In the genomic region with DNA sequence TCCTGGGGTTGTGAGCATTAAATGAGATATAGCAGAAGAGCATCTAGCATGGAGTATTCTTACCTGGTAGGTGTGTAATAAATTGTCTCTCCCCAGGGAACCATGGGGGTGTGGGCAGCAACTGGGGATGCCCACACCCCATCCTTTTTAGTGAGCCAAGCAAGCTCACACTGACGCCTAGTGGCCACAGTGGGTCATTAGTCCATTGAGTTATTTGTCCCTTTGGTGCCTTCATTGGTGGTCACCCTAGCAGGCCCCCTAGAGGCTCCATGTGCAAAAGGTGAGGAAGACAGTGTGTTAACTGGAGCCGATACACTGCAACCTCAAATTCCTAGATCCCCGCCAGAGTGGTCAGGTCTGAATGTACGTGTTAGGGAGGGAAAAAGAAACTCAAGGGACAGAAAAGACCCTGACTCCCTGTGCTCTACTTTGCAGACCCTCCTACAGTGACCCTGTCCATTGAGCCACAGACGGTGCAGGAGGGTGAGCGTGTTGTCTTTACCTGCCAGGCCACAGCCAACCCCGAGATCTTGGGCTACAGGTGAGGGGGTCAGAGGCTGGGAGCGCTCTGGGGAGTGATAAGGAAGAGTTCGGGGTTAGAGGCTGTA, we compare ENCODE assay signal across 8 cellular contexts.
DNase-seq lines count a peak whose midpoint lies in the region; ATAC-seq, FAIRE-seq and TF ChIP-seq lines count a peak whose summit lies in the region.

No MANE protein-coding gene starts in this region.

- H3K27ac ChIP-seq in OCI-LY7 (ENCODE audit: low read depth, low read length, poor library complexity, severe bottlenecking): no peak overlapping the region

- DNase-seq in activated CD4-positive, alpha-beta T cell treated with anti-CD3 and anti-CD28 coated beads for 36 hours: peak; percentile 55
- no peak for DNase-seq in activated CD4-positive, alpha-beta T cell treated with anti-CD3 and anti-CD28 coated beads for 1 hour
- peak; percentile 69 for DNase-seq in OCI-LY7 (ENCODE audit: low spot score)
- peak; percentile 61 for DNase-seq in bronchial epithelial cell (ENCODE audit: low read depth)
- DNase-seq in kidney tubule cell (ENCODE audit: low spot score): peak; percentile 81
- DNase-seq in stimulated activated naive CD8-positive, alpha-beta T cell treated with anti-CD3 and anti-CD28 coated beads, Interleukin-15, Interleukin-2, amounts not matched to agents 100 U/mL and 50 U/mL, for 24 hours: peak; percentile 38

- no peak overlapping the region for H2AFZ ChIP-seq in OCI-LY7 (ENCODE audit: low read length)

- no peak overlapping the region for H3K4me2 ChIP-seq in OCI-LY7 (ENCODE audit: low read length)

- no peaks in the 10 kb centered on the region for H3K9me2 ChIP-seq in OCI-LY7 (ENCODE audit: insufficient read depth, low read length)

- CTCF ChIA-PET in activated CD4-positive, alpha-beta T cell treated with anti-CD3 and anti-CD28 coated beads for 36 hours (lab: Charles Lee): interaction anchor here (0.6 kb wide), 2 partner anchors 95 to 1213 kb away, joined by 3 read pairs; no protein-coding TSS in a partner anchor
- CTCF ChIA-PET in OCI-LY7 (lab: Charles Lee; ENCODE audit: unreplicated experiment): interaction anchor here (0.5 to 0.9 kb wide), 2 partner anchors 37 to 884 kb away, joined by 3 read pairs; no protein-coding TSS in a partner anchor

- no peaks in the 10 kb centered on the region for H4K20me1 ChIP-seq in OCI-LY7 (ENCODE audit: insufficient read depth, low read length)

- TF ChIP-seq CTCF in OCI-LY7 (conservative IDR thresholded peaks at IDR 0.05; ENCODE audit: low read length) (peak; percentile 93), bronchial epithelial cell (IDR thresholded peaks at IDR 0.05; ENCODE audit: insufficient read depth, low read length, severe bottlenecking) (peak; percentile 93)

- H3K36me3 Mint-ChIP-seq in activated CD4-positive, alpha-beta T cell treated with anti-CD3 and anti-CD28 coated beads for 36 hours (ENCODE audit: low read depth): no peaks in the 10 kb centered on the region

- no peaks in the 10 kb centered on the region for H3K4me1 ChIP-seq in OCI-LY7 (ENCODE audit: insufficient read depth, low read length, poor library complexity, severe bottlenecking)

- no peak overlapping the region for H3K27ac Mint-ChIP-seq in activated CD4-positive, alpha-beta T cell treated with anti-CD3 and anti-CD28 coated beads for 36 hours

- no peak for FAIRE-seq in bronchial epithelial cell (lab: Jason Lieb, UNC)

- H3K9me3 Mint-ChIP-seq in activated CD4-positive, alpha-beta T cell treated with anti-CD3 and anti-CD28 coated beads for 36 hours (ENCODE audit: low read depth): no peaks in the 10 kb centered on the region

- no peaks in the 10 kb centered on the region for H3K27me3 ChIP-seq in bronchial epithelial cell (ENCODE audit: control insufficient read depth, insufficient read depth, low read length)

- H3K79me2 ChIP-seq in OCI-LY7 (ENCODE audit: insufficient read depth, low read depth, low read length): no peaks in the 10 kb centered on the region

- no peaks in the 10 kb centered on the region for H3K4me1 Mint-ChIP-seq in activated CD4-positive, alpha-beta T cell treated with anti-CD3 and anti-CD28 coated beads for 36 hours

- no peaks in the 10 kb centered on the region for H3K27me3 Mint-ChIP-seq in activated CD4-positive, alpha-beta T cell treated with anti-CD3 and anti-CD28 coated beads for 36 hours

- intact Hi-C loops in activated CD4-positive, alpha-beta T cell treated with anti-CD3 and anti-CD28 coated beads for 36 hours (cut with DNase I, micrococcal nuclease): loop anchor here in 1 of 2 experiments (1.0 kb wide), 2 partner anchors 95 to 124 kb away; no protein-coding TSS in a partner anchor
- intact Hi-C loops in OCI-LY7 (cut with micrococcal nuclease; ENCODE audit: unreplicated experiment): loop anchor here (1.0 kb wide), 1 partner anchor 95 kb away; no protein-coding TSS in a partner anchor

- BruUV-seq in OCI-LY7 (replicated peaks; lab: Mats Ljungman, UMichigan): no TSS peak

- peak; percentile 61 for ATAC-seq in activated CD4-positive, alpha-beta T cell treated with anti-CD3 and anti-CD28 coated beads for 36 hours
- ATAC-seq in HG03159 (IDR thresholded peaks at IDR 0.05; ENCODE audit: unreplicated experiment): peak; percentile 80
- peak; percentile 63 for ATAC-seq in stimulated activated naive CD8-positive, alpha-beta T cell treated with anti-CD3 and anti-CD28 coated beads, Interleukin-15, Interleukin-2, amounts not matched to agents 100 U/mL and 50 U/mL, for 24 hours
- no peak for ATAC-seq in GM21723 (IDR thresholded peaks at IDR 0.05; ENCODE audit: unreplicated experiment)

- H3K36me3 ChIP-seq in OCI-LY7 (ENCODE audit: insufficient read depth, low read length) (no peaks in the 10 kb centered on the region), bronchial epithelial cell (ENCODE audit: control insufficient read depth, insufficient read depth, low read length) (peaks cover 32% of the 10 kb centered on the region)

- H3K4me3 Mint-ChIP-seq in activated CD4-positive, alpha-beta T cell treated with anti-CD3 and anti-CD28 coated beads for 36 hours: no peak overlapping the region

- no peak overlapping the region for H3K4me3 ChIP-seq in OCI-LY7 (ENCODE audit: low read depth, low read length, poor library complexity, severe bottlenecking)
- no peak overlapping the region for H3K4me3 ChIP-seq in bronchial epithelial cell (ENCODE audit: low read depth, low read length)

- no peaks in the 10 kb centered on the region for H3K9me3 ChIP-seq in OCI-LY7 (ENCODE audit: low read length)

- POLR2A ChIA-PET in activated CD4-positive, alpha-beta T cell treated with anti-CD3 and anti-CD28 coated beads for 36 hours (lab: Charles Lee): no interaction called here
- POLR2A ChIA-PET in OCI-LY7 (lab: Charles Lee): interaction anchor here (0.6 kb wide), 1 partner anchor 10 kb away, joined by 3 read pairs; no protein-coding TSS in a partner anchor
